ENCODE assay signal across 13 cellular contexts in genomic region chr2:38605298-38605830, GRCh38.
"Had no signal": no experiment of that assay in that cellular context is flagged by ENCODE, and none has a peak within 500 bp of the region (broad histone marks: within the 10 kb centered on the region; RNA-seq: fewer than 3 reads in every experiment).

No MANE protein-coding gene starts in this region.

- H3K9ac ChIP-seq: parathyroid adenoma had no signal

- DNase-seq: activated CD4-positive, alpha-beta memory T cell treated with anti-CD3 and anti-CD28 coated beads for 36 hours; activated CD4-positive, alpha-beta T cell treated with anti-CD3 and anti-CD28 coated beads for 1 hour; activated CD8-positive, alpha-beta memory T cell treated with anti-CD3 and anti-CD28 coated beads, Interleukin-2, amount 10 ng/mL, durations not matched to agents 7 days and 5 days; activated effector memory CD4-positive, alpha-beta T cell treated with Interleukin-2 at 50 U/mL for 16 hours; activated naive CD4-positive, alpha-beta T cell treated with anti-CD3 and anti-CD28 coated beads, Interleukin-2, amount 50 U/mL, for 16 hours; activated T-cell treated with anti-CD3 and anti-CD28 coated beads, Interleukin-2, amount 50 U/mL, for 1 hour; dorsolateral prefrontal cortex; endodermal cell; gastrocnemius medialis; mammary epithelial cell had no signal

- H3K27ac ChIP-seq: gastrocnemius medialis, parathyroid adenoma, VCaP had no signal

- H3K36me3 ChIP-seq: gastrocnemius medialis, neutrophil had no signal

- H3K4me3 ChIP-seq: dorsolateral prefrontal cortex, gastrocnemius medialis had no signal

- H3K9me3 ChIP-seq: gastrocnemius medialis, neutrophil had no signal

- H3K27me3 ChIP-seq: dorsolateral prefrontal cortex, gastrocnemius medialis, neutrophil had no signal
